15 cellular contexts compared by ENCODE assay signal in genomic region chr14:100871234-100872186, GRCh38. TPM values are rescaled to one million over a fixed set of nuclear protein-coding genes. Genes with fewer than 3 reads are reported as not detected.
DNase-seq lines count a peak whose midpoint lies in the region; ATAC-seq and TF ChIP-seq lines count a peak whose summit lies in the region.
"Had no signal": no experiment of that assay in that cellular context is flagged by ENCODE, and none has a peak within 500 bp of the region (broad histone marks: within the 10 kb centered on the region; RNA-seq: fewer than 3 reads in every experiment).

No MANE protein-coding gene starts in this region.

- H3K27ac ChIP-seq in epithelial cell of prostate: peak overlapping the region; percentile 45
- H3K27ac ChIP-seq: upper lobe of left lung had no signal

- DNase-seq in activated CD8-positive, alpha-beta memory T cell treated with anti-CD3 and anti-CD28 coated beads, Interleukin-2, amount 50 U/mL, for 4 hours: peak; percentile 7
- DNase-seq in activated CD8-positive, alpha-beta memory T cell treated with anti-CD3 and anti-CD28 coated beads for 24 hours: no peak
- DNase-seq in NB4 (ENCODE audit: low read depth) (peak; percentile 15), epithelial cell of prostate (ENCODE audit: low read depth, low spot score) (no peak), T-cell (no peak), DMS 273 treated with DMSO at 0.1 percent for 48 hours (lab: John Stamatoyannopoulos, UW) (no peak)
- no peak for DNase-seq in stimulated activated effector memory CD8-positive, alpha-beta T cell treated with anti-CD3 and anti-CD28 coated beads, Interleukin-12 subunit alpha, Interleukin-12 subunit beta, amount 100 ng/mL, for 72 hours (ENCODE audit: low spot score in 2 of 2)
- DNase-seq: cortex of kidney; GOT3; NCI-H187 treated with DMSO at 0.1 percent for 48 hours; stimulated activated CD4-positive, alpha-beta T cell treated with anti-CD3 and anti-CD28 coated beads, Interleukin-2, amount 100 ng/mL, for 48 hours; upper lobe of left lung had no signal

- POLR2A ChIA-PET in T-cell (lab: Charles Lee): no interaction called here

- no peak overlapping the region for H3K4me3 ChIP-seq in NB4 (ENCODE audit: low read depth, low read length)
- H3K4me3 ChIP-seq: upper lobe of left lung had no signal

- CTCF ChIA-PET in T-cell (lab: Charles Lee): no interaction called here

- H3K36me3 Mint-ChIP-seq in stimulated activated effector memory CD8-positive, alpha-beta T cell treated with anti-CD3 and anti-CD28 coated beads, Interleukin-12 subunit alpha, Interleukin-12 subunit beta, amount 100 ng/mL, for 72 hours: no peaks in the 10 kb centered on the region
- no peaks in the 10 kb centered on the region for H3K36me3 Mint-ChIP-seq in T-cell

- H3K9me3 Mint-ChIP-seq in stimulated activated effector memory CD8-positive, alpha-beta T cell treated with anti-CD3 and anti-CD28 coated beads, Interleukin-12 subunit alpha, Interleukin-12 subunit beta, amount 100 ng/mL, for 72 hours: peaks cover 4% of the 10 kb centered on the region
- no peaks in the 10 kb centered on the region for H3K9me3 Mint-ChIP-seq in T-cell

- peak; percentile 53 for ATAC-seq in stimulated activated effector memory CD8-positive, alpha-beta T cell treated with anti-CD3 and anti-CD28 coated beads, Interleukin-12 subunit alpha, Interleukin-12 subunit beta, amount 100 ng/mL, for 72 hours
- no peak for ATAC-seq in GM18870 (IDR thresholded peaks at IDR 0.05; ENCODE audit: unreplicated experiment)
- no peak for ATAC-seq in T-cell (replicated peaks in 1 of 4)

- no peak for TF ChIP-seq CTCF in NB4 (IDR thresholded peaks at IDR 0.05; ENCODE audit: low read depth, low read length)

- TF ChIP-seq POLR2A in NB4 (IDR thresholded peaks at IDR 0.05; ENCODE audit: extremely low read depth, insufficient read length): no peak

- H3K27me3 Mint-ChIP-seq in T-cell: no peaks in the 10 kb centered on the region
- H3K27me3 Mint-ChIP-seq: B cell had no signal

- H3K4me1 Mint-ChIP-seq in stimulated activated effector memory CD8-positive, alpha-beta T cell treated with anti-CD3 and anti-CD28 coated beads, Interleukin-12 subunit alpha, Interleukin-12 subunit beta, amount 100 ng/mL, for 72 hours: peaks cover 21% of the 10 kb centered on the region
- peaks cover 0 to 5% (median 0%) of the 10 kb centered on the region in 3 donors for H3K4me1 Mint-ChIP-seq in T-cell
- H3K4me1 Mint-ChIP-seq: B cell, neural crest cell had no signal

- no peak overlapping the region for H3K4me3 Mint-ChIP-seq in stimulated activated effector memory CD8-positive, alpha-beta T cell treated with anti-CD3 and anti-CD28 coated beads, Interleukin-12 subunit alpha, Interleukin-12 subunit beta, amount 100 ng/mL, for 72 hours
- H3K4me3 Mint-ChIP-seq in T-cell: no peak overlapping the region
- H3K4me3 Mint-ChIP-seq: B cell, neural crest cell had no signal

- peak overlapping the region; percentile 21 for H3K27ac Mint-ChIP-seq in stimulated activated effector memory CD8-positive, alpha-beta T cell treated with anti-CD3 and anti-CD28 coated beads, Interleukin-12 subunit alpha, Interleukin-12 subunit beta, amount 100 ng/mL, for 72 hours
- H3K27ac Mint-ChIP-seq in T-cell: no peak overlapping the region
- H3K27ac Mint-ChIP-seq: B cell had no signal

RNA-seq across cellular contexts. Expression of gene RTL1, which starts 32.0 kb away (rescaled TPM):
- not detected for total RNA-seq in T-cell
- total RNA-seq: B cell, upper lobe of left lung had no signal

RNA-seq across cellular contexts. Expression of gene MEG3, which starts 45.6 kb away (rescaled TPM):
- total RNA-seq in T-cell: 1 to 10 TPM in 3 of 5 donors, not detected in 2; 2.3 to 3.4 (median 2.4) TPM
- total RNA-seq: B cell had no signal

Comparison
In these comparisons a context has a peak if more than half of its experiments do, and no peak if none do; other contexts are left out.
1. DNase-seq: peak in activated CD8-positive, alpha-beta memory T cell treated with anti-CD3 and anti-CD28 coated beads, Interleukin-2, amount 50 U/mL, for 4 hours (single experiment) and NB4 (single experiment); none in activated CD8-positive, alpha-beta memory T cell treated with anti-CD3 and anti-CD28 coated beads for 24 hours (single experiment), epithelial cell of prostate (single experiment), stimulated activated effector memory CD8-positive, alpha-beta T cell treated with anti-CD3 and anti-CD28 coated beads, Interleukin-12 subunit alpha, Interleukin-12 subunit beta, amount 100 ng/mL, for 72 hours (0 of 2), T-cell (0 of 34) and DMS 273 treated with DMSO at 0.1 percent for 48 hours (single experiment).